10 cellular contexts compared by ENCODE assay signal in the genomic region with DNA sequence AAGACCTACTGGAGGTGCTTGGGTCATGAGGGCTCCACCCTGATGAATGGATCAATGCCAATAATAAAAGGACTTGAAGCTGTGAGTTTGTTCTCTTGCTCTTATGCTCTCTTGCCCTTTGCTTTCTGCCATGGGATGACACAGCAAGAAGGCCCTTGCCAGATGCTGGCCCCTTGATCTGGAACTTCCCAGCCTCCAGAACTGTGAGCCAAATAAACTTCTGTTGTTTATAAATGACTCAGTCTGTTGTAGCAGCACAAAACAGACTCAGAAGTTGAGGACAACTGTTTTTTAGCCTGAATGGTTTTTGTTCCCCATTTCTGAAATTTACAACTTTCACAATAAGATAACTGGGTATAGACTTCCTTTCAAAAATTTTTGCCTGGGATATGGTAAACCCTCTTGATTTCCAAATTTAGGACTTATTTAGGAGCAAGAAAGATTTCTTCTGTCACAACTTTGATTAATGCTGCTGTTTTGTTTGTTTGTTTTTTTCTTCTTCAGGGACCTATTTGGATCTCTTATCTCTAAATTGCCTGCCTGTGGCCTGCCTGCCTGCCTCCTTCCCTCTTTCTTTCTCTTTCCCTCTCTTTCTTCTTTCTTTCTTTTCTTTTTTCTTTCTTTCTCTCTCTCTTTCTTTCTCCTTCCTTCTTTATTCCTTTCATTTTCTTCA. TPM values are rescaled to one million over a fixed set of nuclear protein-coding genes. Genes with fewer than 3 reads are reported as not detected.
A peak's percentile ranks its signal among the peaks of the same experiment; 100 is the strongest.
DNase-seq lines count a peak whose midpoint lies in the region; ATAC-seq, FAIRE-seq and TF ChIP-seq lines count a peak whose summit lies in the region.
"Had no signal": no experiment of that assay in that cellular context is flagged by ENCODE, and none has a peak within 500 bp of the region (broad histone marks: within the 10 kb centered on the region; RNA-seq: fewer than 3 reads in every experiment).

No MANE protein-coding gene starts in this region.

- H4K20me1 ChIP-seq in endothelial cell of umbilical vein (replicated peaks; ENCODE audit: control insufficient read depth, extremely low read depth, insufficient read depth, low read length), result no peaks in the 10 kb centered on the region

- H3K9me1 ChIP-seq in endothelial cell of umbilical vein (replicated peaks; ENCODE audit: control insufficient read depth, extremely low read depth, insufficient read depth, low read length), result no peaks in the 10 kb centered on the region

- H3K27me3 Mint-ChIP-seq in stimulated activated naive CD8-positive, alpha-beta T cell treated with anti-CD3 and anti-CD28 coated beads, Interleukin-15, amount 100 ng/mL, for 72 hours, result no peaks in the 10 kb centered on the region

- H3K79me2 ChIP-seq in endothelial cell of umbilical vein (ENCODE audit: control insufficient read depth, insufficient read depth, low read length), result no peaks in the 10 kb centered on the region

- POLR2A ChIA-PET in endothelial cell of umbilical vein (lab: Charles Lee), result no interaction called here

- dilution Hi-C loops in endothelial cell of umbilical vein (cut with MboI; ENCODE audit: extremely low pct_ligation_motif_present, low sequenced_read_pairs), result no loop called here

- no peak overlapping the region for H2AFZ ChIP-seq in endothelial cell of umbilical vein (ENCODE audit: low read depth, low read length)

- TF ChIP-seq POLR2A in endothelial cell of umbilical vein (IDR thresholded peaks at IDR 0.05; ENCODE audit: low read depth, low read length), result no peak

- H3K9me3 Mint-ChIP-seq in stimulated activated naive CD8-positive, alpha-beta T cell treated with anti-CD3 and anti-CD28 coated beads, Interleukin-15, amount 100 ng/mL, for 72 hours, result no peaks in the 10 kb centered on the region

- intact Hi-C loops in endothelial cell of umbilical vein (cut with micrococcal nuclease) (no loop called here), upper lobe of right lung (cut with DNase I) (no loop called here)

- H3K4me3 ChIP-seq in endothelial cell of umbilical vein (replicated peaks in 1 of 3; ENCODE audit: insufficient read depth in 1 of 3, low read depth in 1 of 3, low read length in 3 of 3), result no peak overlapping the region
- H3K4me3 ChIP-seq in upper lobe of right lung, result no peak overlapping the region
- H3K4me3 ChIP-seq: pancreas had no signal

- TF ChIP-seq CTCF in endothelial cell of umbilical vein (IDR thresholded peaks at IDR 0.05; ENCODE audit: extremely low read depth in 1 of 2, insufficient read depth in 1 of 2, low read depth in 1 of 2, low read length in 2 of 2), result no peak
- TF ChIP-seq CTCF in upper lobe of right lung (IDR thresholded peaks at IDR 0.05), result no peak

- H3K27ac ChIP-seq in endothelial cell of umbilical vein (ENCODE audit: insufficient read depth, low read depth, low read length), result no peak overlapping the region
- H3K27ac ChIP-seq in upper lobe of right lung, result peak overlapping the region; percentile 43

- no peak overlapping the region for H3K4me2 ChIP-seq in endothelial cell of umbilical vein (ENCODE audit: insufficient read depth, low read length)

- peaks cover 6% of the 10 kb centered on the region for H3K4me1 Mint-ChIP-seq in stimulated activated naive CD8-positive, alpha-beta T cell treated with anti-CD3 and anti-CD28 coated beads, Interleukin-15, amount 100 ng/mL, for 72 hours

- H3K27ac Mint-ChIP-seq in stimulated activated naive CD8-positive, alpha-beta T cell treated with anti-CD3 and anti-CD28 coated beads, Interleukin-15, amount 100 ng/mL, for 72 hours, result no peak overlapping the region

- no peak overlapping the region for H3K4me3 Mint-ChIP-seq in stimulated activated naive CD8-positive, alpha-beta T cell treated with anti-CD3 and anti-CD28 coated beads, Interleukin-15, amount 100 ng/mL, for 72 hours

- peak; percentile 43 for ATAC-seq in stimulated activated naive CD8-positive, alpha-beta T cell treated with anti-CD3 and anti-CD28 coated beads, Interleukin-15, Interleukin-2, amounts not matched to agents 100 U/mL and 50 U/mL, for 24 hours
- no peak for ATAC-seq in stimulated activated naive CD8-positive, alpha-beta T cell treated with anti-CD3 and anti-CD28 coated beads, Interleukin-15, amount 100 ng/mL, for 72 hours
- ATAC-seq in HG03432 (IDR thresholded peaks at IDR 0.05; ENCODE audit: unreplicated experiment) (peak; percentile 89), upper lobe of right lung (peak; percentile 73)

- FAIRE-seq in endothelial cell of umbilical vein (lab: Jason Lieb, UNC), result no peak

- no peak for DNase-seq in stimulated activated naive CD8-positive, alpha-beta T cell treated with anti-CD3 and anti-CD28 coated beads, Interleukin-15, Interleukin-2, amounts not matched to agents 100 U/mL and 50 U/mL, for 24 hours
- DNase-seq in stimulated activated naive CD8-positive, alpha-beta T cell treated with anti-CD3 and anti-CD28 coated beads, Interleukin-15, amount 100 ng/mL, for 72 hours, result no peak
- DNase-seq in endothelial cell of umbilical vein (ENCODE audit: low read depth, low spot score) (peak; percentile 70), upper lobe of right lung (no peak), NCI-H2171 (lab: John Stamatoyannopoulos, UW) (no peak), nucleus accumbens (lab: John Stamatoyannopoulos, UW) (no peak), cortex of kidney (lab: John Stamatoyannopoulos, UW) (no peak)
- DNase-seq: DND-41, pancreas had no signal

- BruUV-seq in endothelial cell of umbilical vein (replicated peaks; lab: Mats Ljungman, UMichigan), result no TSS peak

- CTCF ChIA-PET in endothelial cell of umbilical vein (lab: Charles Lee), result interaction anchor here (0.8 kb wide), 1 partner anchor 74 kb away, joined by 4 read pairs; a partner anchor contains a TSS

- H3K9me3 ChIP-seq in endothelial cell of umbilical vein (replicated peaks; ENCODE audit: control insufficient read depth, insufficient read depth, low read length) (no peaks in the 10 kb centered on the region), upper lobe of right lung (no peaks in the 10 kb centered on the region)
- H3K9me3 ChIP-seq: pancreas had no signal

- no peaks in the 10 kb centered on the region for H3K27me3 ChIP-seq in endothelial cell of umbilical vein (ENCODE audit: control insufficient read depth in 2 of 2, insufficient read depth in 2 of 2, low read length in 2 of 2)
- H3K27me3 ChIP-seq in upper lobe of right lung, result no peaks in the 10 kb centered on the region
- H3K27me3 ChIP-seq: pancreas had no signal

- no peak overlapping the region for H3K9ac ChIP-seq in endothelial cell of umbilical vein (replicated peaks; ENCODE audit: extremely low read depth, insufficient read depth, low read length)

- H3K36me3 ChIP-seq in endothelial cell of umbilical vein (ENCODE audit: control insufficient read depth in 2 of 2, extremely low read depth in 1 of 2, insufficient read depth in 2 of 2, low read length in 2 of 2), result no peaks in the 10 kb centered on the region
- H3K36me3 ChIP-seq in upper lobe of right lung, result no peaks in the 10 kb centered on the region
- H3K36me3 ChIP-seq: pancreas had no signal

- H3K4me1 ChIP-seq in endothelial cell of umbilical vein (ENCODE audit: control insufficient read depth, extremely low read depth, insufficient read depth, low read length) (peaks cover under 1% of the 10 kb centered on the region), upper lobe of right lung (peaks cover 11% of the 10 kb centered on the region)
- H3K4me1 ChIP-seq: pancreas had no signal

TF ChIP-seq in endothelial cell of umbilical vein, 7 proteins besides CTCF, POLR2A, EP300 and RAD21:
- TF ChIP-seq, protein P1, sequence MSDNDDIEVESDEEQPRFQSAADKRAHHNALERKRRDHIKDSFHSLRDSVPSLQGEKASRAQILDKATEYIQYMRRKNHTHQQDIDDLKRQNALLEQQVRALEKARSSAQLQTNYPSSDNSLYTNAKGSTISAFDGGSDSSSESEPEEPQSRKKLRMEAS (IDR thresholded peaks at IDR 0.05; ENCODE audit: insufficient read depth, insufficient read length), result no peak
- no peak for TF ChIP-seq POLR2AphosphoS5 (IDR thresholded peaks at IDR 0.05; ENCODE audit: insufficient read depth, low read depth, low read length)
- TF ChIP-seq GATA2 (IDR thresholded peaks at IDR 0.05; ENCODE audit: insufficient read depth, insufficient read length, low read depth, low read length), result no peak
- no peak for TF ChIP-seq FOS (IDR thresholded peaks at IDR 0.05; ENCODE audit: borderline replicate concordance, insufficient read depth, low read length)
- TF ChIP-seq JUN (IDR thresholded peaks at IDR 0.05; ENCODE audit: borderline replicate concordance, insufficient read depth, insufficient read length, low read depth), result no peak
- TF ChIP-seq EZH2 (IDR thresholded peaks at IDR 0.05; ENCODE audit: borderline replicate concordance, low read depth, low read length, severe bottlenecking), result no peak

RNA-seq across cellular contexts. Expression of a gene that starts 12.1 kb away (rescaled TPM):
- 23.0 and 27.0 TPM in 2 replicates for total RNA-seq in endothelial cell of umbilical vein
- 9.1 and 10.2 TPM in 2 replicates for polyA plus RNA-seq in endothelial cell of umbilical vein
- 9.7 and 10.6 TPM in 2 replicates for polyA plus RNA-seq in endothelial cell of umbilical vein (2011; cell fraction: cytosol; rRNA removed)
- polyA plus RNA-seq in endothelial cell of umbilical vein (2011; cell fraction: nucleus; rRNA removed), result 13.4 and 15.5 TPM in 2 replicates
- 6.5 and 6.8 TPM in 2 replicates for polyA plus RNA-seq in endothelial cell of umbilical vein (2012)
- 28.8 and 31.0 TPM in 2 replicates for polyA minus RNA-seq in endothelial cell of umbilical vein
- polyA minus RNA-seq in endothelial cell of umbilical vein (2011; cell fraction: cytosol; rRNA and poly(A)+ RNA removed), result not detected
- polyA minus RNA-seq in endothelial cell of umbilical vein (2011; cell fraction: nucleus; rRNA and poly(A)+ RNA removed), result 23.2 and 36.0 TPM in 2 replicates
- total RNA-seq in upper lobe of right lung, result 64.6 TPM
